ENCODE assay signal across 21 cellular contexts in the genomic region with DNA sequence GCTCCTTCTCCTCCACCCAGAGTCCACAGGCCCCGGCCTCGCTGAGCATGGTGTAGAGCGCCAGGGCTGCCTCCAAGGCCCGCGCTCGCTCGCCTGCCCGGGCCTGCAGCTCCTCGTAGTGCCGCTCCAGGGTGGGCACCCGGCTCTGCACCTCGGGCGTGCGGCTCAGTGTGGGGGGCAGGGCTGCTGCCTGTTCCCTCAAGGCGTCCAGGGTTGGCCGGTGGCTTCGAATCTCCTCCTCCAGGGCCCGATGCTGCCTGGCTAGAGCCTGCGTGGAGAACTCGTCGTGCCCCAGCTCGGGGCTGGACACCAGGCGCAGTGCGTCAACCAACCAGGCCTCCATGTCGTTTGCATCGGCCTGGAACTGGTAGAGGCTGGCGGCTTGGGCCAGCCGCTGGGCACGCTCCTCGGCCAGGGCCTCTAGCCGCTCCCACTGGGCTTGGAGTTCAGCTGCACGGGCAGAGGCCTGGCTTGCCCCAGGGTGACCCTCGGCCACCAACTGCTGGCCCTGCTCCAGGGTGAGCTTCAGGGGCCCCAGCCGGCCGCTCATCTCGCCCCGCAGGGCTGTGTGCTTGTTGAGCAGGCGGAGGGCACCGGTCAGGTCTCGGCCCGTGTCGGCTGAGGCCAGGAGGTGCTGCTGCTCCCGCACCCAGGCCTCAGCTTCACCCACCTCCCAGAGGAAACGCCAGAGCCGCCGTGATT. TPM values are rescaled to one million over a fixed set of nuclear protein-coding genes. Genes with fewer than 3 reads are reported as not detected.
DNase-seq lines count a peak whose midpoint lies in the region; ATAC-seq and TF ChIP-seq lines count a peak whose summit lies in the region.
"Had no signal": no experiment of that assay in that cellular context is flagged by ENCODE, and none has a peak within 500 bp of the region (broad histone marks: within the 10 kb centered on the region; RNA-seq: fewer than 3 reads in every experiment).

No MANE protein-coding gene starts in this region.

- WGBS in neuronal stem cell (ENCODE audit: extremely low coverage in 2 of 2, insufficient read length in 2 of 2, insufficient replicate concordance in 1 of 2), 2 donors: no CpG with 5 or more reads among the region's 46 CpGs

- no peaks in the 10 kb centered on the region for H3K27me3 Mint-ChIP-seq in stimulated activated naive CD8-positive, alpha-beta T cell treated with anti-CD3 and anti-CD28 coated beads, Interleukin-15, amount 100 ng/mL, for 72 hours

- H3K27ac ChIP-seq in neuronal stem cell (replicated peaks; ENCODE audit: low read length): no peak overlapping the region
- H3K27ac ChIP-seq: C4-2B had no signal

- peak overlapping the region; percentile 44 for H3K9ac ChIP-seq in neuronal stem cell (ENCODE audit: low read depth, low read length, poor library complexity)
- H3K9ac ChIP-seq: SK-N-SH had no signal

- H3K4ac ChIP-seq in neuronal stem cell (ENCODE audit: low read length): no peak overlapping the region

- DNase-seq in stimulated activated naive CD8-positive, alpha-beta T cell treated with anti-CD3 and anti-CD28 coated beads, Interleukin-15, amount 100 ng/mL, for 72 hours: no peak
- no peak for DNase-seq in stimulated activated naive CD8-positive, alpha-beta T cell treated with anti-CD3 and anti-CD28 coated beads, Interleukin-15, Interleukin-2, amounts not matched to agents 100 U/mL and 50 U/mL, for 24 hours
- DNase-seq in neuronal stem cell (ENCODE audit: low spot score) (no peak), BE2C (no peak), medulla oblongata (ENCODE audit: extremely low spot score) (no peak), head of caudate nucleus (no peak)
- DNase-seq: 8988T; AML-193; CD8-positive, alpha-beta memory T cell; H7; KBM-7; MV-4-11; NCI-H1694; NCI-H2081; NCI-H2171; NCI-H526 treated with DMSO at 0.1 percent for 48 hours; SIG-M5; SK-N-SH had no signal

- H3K4me1 ChIP-seq in neuronal stem cell (ENCODE audit: control insufficient read depth in 2 of 2, insufficient read depth in 1 of 2, low read depth in 1 of 2, low read length in 2 of 2): no peaks in the 10 kb centered on the region
- 0 out of 2 replicates have a peak, but pooled peaks cover 4% of the 10 kb centered on the region for H3K4me1 ChIP-seq in BE2C

- peaks cover 39 to 73% of the 10 kb centered on the region in 2 donors for H3K36me3 ChIP-seq in neuronal stem cell (replicated peaks in 1 of 2; ENCODE audit: control insufficient read depth in 2 of 2, insufficient read depth in 2 of 2, low read length in 2 of 2)
- peaks cover 67% of the 10 kb centered on the region for H3K36me3 ChIP-seq in BE2C

- peak overlapping the region; percentile 66 for H2BK5ac ChIP-seq in neuronal stem cell (ENCODE audit: low read length)

- intact Hi-C loops in head of caudate nucleus (cut with DNase I): no loop called here

- peaks cover 4% of the 10 kb centered on the region for H3K79me1 ChIP-seq in neuronal stem cell (ENCODE audit: low read depth, low read length)

- no peak overlapping the region for H3K4me3 ChIP-seq in neuronal stem cell (ENCODE audit: low read length in 2 of 2)
- no peak overlapping the region for H3K4me3 ChIP-seq in BE2C (ENCODE audit: low read depth, low read length)

- H2BK12ac ChIP-seq in neuronal stem cell (ENCODE audit: low read length): no peak overlapping the region

- no peak overlapping the region for H3K27ac Mint-ChIP-seq in stimulated activated naive CD8-positive, alpha-beta T cell treated with anti-CD3 and anti-CD28 coated beads, Interleukin-15, amount 100 ng/mL, for 72 hours
- H3K27ac Mint-ChIP-seq: CD8-positive, alpha-beta memory T cell had no signal

- no peaks in the 10 kb centered on the region for H3K9me3 Mint-ChIP-seq in stimulated activated naive CD8-positive, alpha-beta T cell treated with anti-CD3 and anti-CD28 coated beads, Interleukin-15, amount 100 ng/mL, for 72 hours
- H3K9me3 Mint-ChIP-seq: CD8-positive, alpha-beta memory T cell had no signal

- H3K4me1 Mint-ChIP-seq in stimulated activated naive CD8-positive, alpha-beta T cell treated with anti-CD3 and anti-CD28 coated beads, Interleukin-15, amount 100 ng/mL, for 72 hours: no peaks in the 10 kb centered on the region

- no peak overlapping the region for H2BK120ac ChIP-seq in neuronal stem cell (ENCODE audit: low read depth, low read length)

- H2AK5ac ChIP-seq in neuronal stem cell (ENCODE audit: low read depth, low read length): no peak overlapping the region

- H4K8ac ChIP-seq in neuronal stem cell (ENCODE audit: low read depth, low read length): no peak overlapping the region

- no peak overlapping the region for H2BK15ac ChIP-seq in neuronal stem cell (ENCODE audit: low read length)

- H3K18ac ChIP-seq in neuronal stem cell (ENCODE audit: low read length): no peak overlapping the region

- H3K4me3 Mint-ChIP-seq in stimulated activated naive CD8-positive, alpha-beta T cell treated with anti-CD3 and anti-CD28 coated beads, Interleukin-15, amount 100 ng/mL, for 72 hours: no peak overlapping the region
- H3K4me3 Mint-ChIP-seq: CD8-positive, alpha-beta memory T cell had no signal

- peak overlapping the region; percentile 21 for H3K14ac ChIP-seq in neuronal stem cell (ENCODE audit: low read length)

- no peak overlapping the region for H3K23ac ChIP-seq in neuronal stem cell (ENCODE audit: low read depth, low read length, poor library complexity)

- H3K9me3 ChIP-seq in neuronal stem cell (replicated peaks in 1 of 2; ENCODE audit: control insufficient read depth in 2 of 2, insufficient read depth in 1 of 2, low read depth in 1 of 2, low read length in 2 of 2) (no peaks in the 10 kb centered on the region), BE2C (no peaks in the 10 kb centered on the region)
- H3K9me3 ChIP-seq: SK-N-SH had no signal

- no peak overlapping the region for H3K4me2 ChIP-seq in neuronal stem cell (ENCODE audit: insufficient read depth, low read length, poor library complexity, severe bottlenecking)
- H3K4me2 ChIP-seq: SK-N-SH had no signal

- no peak for TF ChIP-seq CTCF in BE2C (IDR thresholded peaks at IDR 0.05; ENCODE audit: low read depth, low read length)

- peak; percentile 23 for ATAC-seq in stimulated activated naive CD8-positive, alpha-beta T cell treated with anti-CD3 and anti-CD28 coated beads, Interleukin-15, amount 100 ng/mL, for 72 hours
- ATAC-seq in stimulated activated naive CD8-positive, alpha-beta T cell treated with anti-CD3 and anti-CD28 coated beads, Interleukin-15, Interleukin-2, amounts not matched to agents 100 U/mL and 50 U/mL, for 24 hours: no peak
- peak; percentile 27 for ATAC-seq in esophagus mucosa
- ATAC-seq in HG02973 (IDR thresholded peaks at IDR 0.05; ENCODE audit: unreplicated experiment): no peak

- H4K91ac ChIP-seq in neuronal stem cell (ENCODE audit: low read depth, low read length, poor library complexity): no peak overlapping the region

- H3K27me3 ChIP-seq in neuronal stem cell (ENCODE audit: control insufficient read depth in 3 of 3, insufficient read depth in 3 of 3, low read depth in 1 of 3, low read length in 3 of 3) (no peaks in the 10 kb centered on the region), BE2C (no peaks in the 10 kb centered on the region)

- no peak overlapping the region for H2AFZ ChIP-seq in neuronal stem cell (ENCODE audit: low read length)

RNA-seq across cellular contexts. Expression of a gene that starts 24.2 kb away (rescaled TPM):
- 138 TPM for total RNA-seq in esophagus mucosa
- 22.0 TPM for polyA plus RNA-seq in neuronal stem cell (2013, experiment 1 of 2)
- 21.8 TPM for polyA plus RNA-seq in neuronal stem cell (2013, experiment 2 of 2)
- polyA plus RNA-seq in BE2C (2012; ENCODE audit: insufficient read depth, insufficient read length, low read depth): 40.4 TPM
- polyA plus RNA-seq: CD8-positive, alpha-beta memory T cell had no signal

RNA-seq across cellular contexts. Expression of a gene that starts 27.1 kb away (rescaled TPM):
- total RNA-seq in esophagus mucosa: 10.2 TPM
- polyA plus RNA-seq in neuronal stem cell (2013, experiment 1 of 2): 19.8 TPM
- 20.3 TPM for polyA plus RNA-seq in neuronal stem cell (2013, experiment 2 of 2)
- polyA plus RNA-seq in BE2C (2012; ENCODE audit: insufficient read depth, insufficient read length, low read depth): 27.9 TPM

Comparison
In these comparisons a context has a peak if more than half of its experiments do, and no peak if none do; other contexts are left out.
1. ATAC-seq: peak in stimulated activated naive CD8-positive, alpha-beta T cell treated with anti-CD3 and anti-CD28 coated beads, Interleukin-15, amount 100 ng/mL, for 72 hours (single experiment) and esophagus mucosa (single experiment); none in stimulated activated naive CD8-positive, alpha-beta T cell treated with anti-CD3 and anti-CD28 coated beads, Interleukin-15, Interleukin-2, amounts not matched to agents 100 U/mL and 50 U/mL, for 24 hours (single experiment) and HG02973 (single experiment).